Comparison of ENCODE assay signal across 3 cellular contexts in the genomic region with DNA sequence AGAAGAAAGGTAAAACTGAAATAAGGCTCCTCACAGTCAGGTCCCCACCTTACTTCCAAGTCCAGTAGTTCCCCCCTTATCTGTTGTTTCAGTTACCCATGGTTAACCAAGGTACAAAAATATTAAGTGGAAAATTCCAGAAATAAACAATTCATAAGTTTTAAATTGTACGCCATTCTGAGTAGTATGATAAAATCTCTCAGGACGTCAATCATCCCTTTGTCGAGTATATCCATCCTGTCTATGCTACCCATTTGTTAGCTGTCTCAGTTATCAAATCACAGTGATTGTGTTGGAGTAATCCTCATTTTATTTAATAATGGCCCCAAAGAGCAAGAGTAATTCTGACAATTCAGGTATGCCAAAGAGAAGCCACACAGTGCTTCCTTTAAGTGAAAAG.
TF ChIP-seq lines count a peak whose summit lies in the region.

No MANE protein-coding gene starts in this region.

TF ChIP-seq in GM12891, 5 proteins besides CTCF, POLR2A, EP300 and RAD21:
- TF ChIP-seq POU2F2 (IDR thresholded peaks at IDR 0.05; ENCODE audit: low read depth, low read length) (no peak), PAX5 (IDR thresholded peaks at IDR 0.05; ENCODE audit: insufficient read depth, low read length, severe bottlenecking) (no peak), POLR2AphosphoS5 (IDR thresholded peaks at IDR 0.05; ENCODE audit: low read depth, low read length) (no peak), TAF1 (IDR thresholded peaks at IDR 0.05; ENCODE audit: low read depth, low read length) (no peak), SPI1 (IDR thresholded peaks at IDR 0.05; ENCODE audit: low read depth, low read length) (no peak)

TF ChIP-seq in endothelial cell of umbilical vein, 7 proteins besides CTCF, POLR2A, EP300 and RAD21:
- TF ChIP-seq GATA2 (IDR thresholded peaks at IDR 0.05; ENCODE audit: insufficient read depth, insufficient read length, low read depth, low read length) (no peak), JUN (IDR thresholded peaks at IDR 0.05; ENCODE audit: borderline replicate concordance, insufficient read depth, insufficient read length, low read depth) (no peak), EZH2 (IDR thresholded peaks at IDR 0.05; ENCODE audit: borderline replicate concordance, low read depth, low read length, severe bottlenecking) (no peak), POLR2AphosphoS5 (IDR thresholded peaks at IDR 0.05; ENCODE audit: insufficient read depth, low read depth, low read length) (no peak), MYC (IDR thresholded peaks at IDR 0.05; ENCODE audit: low read depth, low read length) (no peak), FOS (IDR thresholded peaks at IDR 0.05; ENCODE audit: borderline replicate concordance, insufficient read depth, low read length) (no peak)
- TF ChIP-seq, protein P1, sequence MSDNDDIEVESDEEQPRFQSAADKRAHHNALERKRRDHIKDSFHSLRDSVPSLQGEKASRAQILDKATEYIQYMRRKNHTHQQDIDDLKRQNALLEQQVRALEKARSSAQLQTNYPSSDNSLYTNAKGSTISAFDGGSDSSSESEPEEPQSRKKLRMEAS (IDR thresholded peaks at IDR 0.05; ENCODE audit: insufficient read depth, insufficient read length), result no peak

TF ChIP-seq in neural cell, 6 proteins besides CTCF, POLR2A, EP300 and RAD21 (continued from another document):
- TF ChIP-seq, protein P2, sequence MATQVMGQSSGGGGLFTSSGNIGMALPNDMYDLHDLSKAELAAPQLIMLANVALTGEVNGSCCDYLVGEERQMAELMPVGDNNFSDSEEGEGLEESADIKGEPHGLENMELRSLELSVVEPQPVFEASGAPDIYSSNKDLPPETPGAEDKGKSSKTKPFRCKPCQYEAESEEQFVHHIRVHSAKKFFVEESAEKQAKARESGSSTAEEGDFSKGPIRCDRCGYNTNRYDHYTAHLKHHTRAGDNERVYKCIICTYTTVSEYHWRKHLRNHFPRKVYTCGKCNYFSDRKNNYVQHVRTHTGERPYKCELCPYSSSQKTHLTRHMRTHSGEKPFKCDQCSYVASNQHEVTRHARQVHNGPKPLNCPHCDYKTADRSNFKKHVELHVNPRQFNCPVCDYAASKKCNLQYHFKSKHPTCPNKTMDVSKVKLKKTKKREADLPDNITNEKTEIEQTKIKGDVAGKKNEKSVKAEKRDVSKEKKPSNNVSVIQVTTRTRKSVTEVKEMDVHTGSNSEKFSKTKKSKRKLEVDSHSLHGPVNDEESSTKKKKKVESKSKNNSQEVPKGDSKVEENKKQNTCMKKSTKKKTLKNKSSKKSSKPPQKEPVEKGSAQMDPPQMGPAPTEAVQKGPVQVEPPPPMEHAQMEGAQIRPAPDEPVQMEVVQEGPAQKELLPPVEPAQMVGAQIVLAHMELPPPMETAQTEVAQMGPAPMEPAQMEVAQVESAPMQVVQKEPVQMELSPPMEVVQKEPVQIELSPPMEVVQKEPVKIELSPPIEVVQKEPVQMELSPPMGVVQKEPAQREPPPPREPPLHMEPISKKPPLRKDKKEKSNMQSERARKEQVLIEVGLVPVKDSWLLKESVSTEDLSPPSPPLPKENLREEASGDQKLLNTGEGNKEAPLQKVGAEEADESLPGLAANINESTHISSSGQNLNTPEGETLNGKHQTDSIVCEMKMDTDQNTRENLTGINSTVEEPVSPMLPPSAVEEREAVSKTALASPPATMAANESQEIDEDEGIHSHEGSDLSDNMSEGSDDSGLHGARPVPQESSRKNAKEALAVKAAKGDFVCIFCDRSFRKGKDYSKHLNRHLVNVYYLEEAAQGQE (IDR thresholded peaks at IDR 0.05; ENCODE audit: borderline replicate concordance), result no peak
- TF ChIP-seq SMC3 (conservative IDR thresholded peaks at IDR 0.05; ENCODE audit: poor library complexity), result no peak
- TF ChIP-seq EZH2 (IDR thresholded peaks at IDR 0.05; ENCODE audit: borderline replicate concordance, insufficient read depth, low read length, poor library complexity, severe bottlenecking), result no peak
- TF ChIP-seq POLR2AphosphoS5 (IDR thresholded peaks at IDR 0.05), result no peak
